ENCODE assay signal across 1 cellular context in the genomic region with DNA sequence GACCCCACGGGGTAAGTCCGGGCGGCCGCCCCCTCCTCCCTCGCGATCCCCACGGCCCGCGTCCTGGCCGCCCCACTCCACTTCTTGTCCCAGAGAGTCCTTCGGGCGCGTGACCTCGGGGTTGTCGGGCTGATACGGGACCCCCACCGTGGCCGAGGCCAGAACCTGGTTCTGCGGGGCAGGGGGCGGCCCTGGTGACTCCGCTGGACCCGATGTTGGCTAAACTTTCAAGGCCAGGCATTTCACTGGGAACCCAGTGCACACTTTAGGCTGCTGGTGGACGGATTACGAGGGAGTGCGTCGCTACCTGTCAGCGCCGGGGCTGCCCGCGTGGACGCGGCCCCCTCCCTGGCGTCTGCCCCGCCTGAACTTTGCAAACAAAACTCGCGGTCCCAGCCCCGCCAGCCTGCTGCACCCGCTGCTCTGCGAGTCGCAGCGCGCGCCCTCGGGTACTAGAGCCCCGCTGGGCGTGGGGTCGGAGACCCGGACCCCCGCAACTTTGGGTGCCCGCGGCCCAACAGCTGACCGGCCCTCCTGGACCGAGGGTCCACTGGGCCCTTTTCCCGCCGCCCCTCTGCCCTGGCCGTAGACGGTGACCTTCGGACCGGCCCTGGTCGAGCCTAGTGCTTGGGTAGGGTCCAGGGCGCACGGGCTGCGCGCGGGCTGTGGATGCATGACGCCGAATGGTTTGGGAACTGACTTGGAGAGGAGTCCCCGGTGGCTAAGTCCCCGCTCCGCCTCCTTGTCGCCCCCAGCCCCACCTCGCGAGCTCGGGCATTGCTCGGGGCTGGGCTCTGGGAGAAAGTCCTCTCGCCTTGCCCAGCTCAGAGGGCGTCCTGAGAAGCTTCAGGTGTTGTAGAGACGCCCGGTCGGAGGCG.
TF ChIP-seq lines count a peak whose summit lies in the region.

No MANE protein-coding gene starts in this region.

TF ChIP-seq in HepG2, 621 proteins besides CTCF, POLR2A, EP300 and RAD21 (continued from another document and continues in another):
- TF ChIP-seq ZNF530 (CRISPR knock-in tag; IDR thresholded peaks at IDR 0.05; ENCODE audit: low read depth) (0 out of 2 replicates have a peak, but pooled peaks have one; percentile 13), CENPBD1 (CRISPR knock-in tag; IDR thresholded peaks at IDR 0.05; ENCODE audit: borderline replicate concordance, low read depth) (no peak; the same call in 1 of the 2 replicates), STAT5B (CRISPR knock-in tag; IDR thresholded peaks at IDR 0.05) (no peak), CCAR2 (optimal IDR thresholded peaks at IDR 0.05; ENCODE audit: low read depth, low read length) (no peak), ELK4 (CRISPR knock-in tag; IDR thresholded peaks at IDR 0.05; ENCODE audit: borderline replicate concordance) (no peak), ZNF766 (CRISPR knock-in tag; IDR thresholded peaks at IDR 0.05; ENCODE audit: borderline replicate concordance) (0 out of 2 replicates have a peak, but pooled peaks have one; percentile 57), FOXC1 (CRISPR knock-in tag; IDR thresholded peaks at IDR 0.05; ENCODE audit: borderline replicate concordance) (peak; percentile 70; the same call in 1 of the 2 replicates), MED1 (CRISPR knock-in tag; IDR thresholded peaks at IDR 0.05) (peak; percentile 54), NBN (conservative IDR thresholded peaks at IDR 0.05) (no peak), ZNF34 (CRISPR knock-in tag; IDR thresholded peaks at IDR 0.05; ENCODE audit: borderline replicate concordance) (no peak), ZBTB7B (CRISPR knock-in tag; IDR thresholded peaks at IDR 0.05) (peak; percentile 96), HMGA1 (CRISPR knock-in tag; conservative IDR thresholded peaks at IDR 0.05) (no peak), KDM4B (CRISPR knock-in tag; IDR thresholded peaks at IDR 0.05) (peak; percentile 66; the same call in 1 of the 2 replicates), POLR2AphosphoS5 (IDR thresholded peaks at IDR 0.05; ENCODE audit: low read depth, low read length) (peak; percentile 64), MLXIP (CRISPR knock-in tag; IDR thresholded peaks at IDR 0.05; ENCODE audit: borderline replicate concordance) (peak; percentile 41; the same call in 1 of the 2 replicates), ARNT (IDR thresholded peaks at IDR 0.05) (no peak), CHD2 (IDR thresholded peaks at IDR 0.05; ENCODE audit: low read depth, low read length) (no peak), KDM3A (CRISPR knock-in tag; IDR thresholded peaks at IDR 0.05; ENCODE audit: low read depth) (0 out of 2 replicates have a peak, but pooled peaks have one; percentile 77), IKZF1 (IDR thresholded peaks at IDR 0.05) (no peak), TEAD2 (CRISPR knock-in tag; IDR thresholded peaks at IDR 0.05) (no peak), ZNF24 (IDR thresholded peaks at IDR 0.05) (no peak), MATR3 (CRISPR knock-in tag; IDR thresholded peaks at IDR 0.05) (no peak), ZNF761 (CRISPR knock-in tag; conservative IDR thresholded peaks at IDR 0.05) (0 out of 2 replicates have a peak, but pooled peaks have one; percentile 18), FOXM1 (CRISPR knock-in tag; IDR thresholded peaks at IDR 0.05) (no peak), THAP8 (CRISPR knock-in tag; IDR thresholded peaks at IDR 0.05; ENCODE audit: borderline replicate concordance) (0 out of 2 replicates have a peak, but pooled peaks have one; percentile 60), ZNF501 (CRISPR knock-in tag; IDR thresholded peaks at IDR 0.05) (peak; percentile 73), ZNF616 (CRISPR knock-in tag; IDR thresholded peaks at IDR 0.05; ENCODE audit: low read depth) (peak; percentile 74; the same call in 1 of the 2 replicates), ZSCAN12 (CRISPR knock-in tag; IDR thresholded peaks at IDR 0.05) (no peak), TBL1XR1 (IDR thresholded peaks at IDR 0.05; ENCODE audit: borderline replicate concordance, low read length, partially characterized antibody) (no peak), ZNF547 (CRISPR knock-in tag; IDR thresholded peaks at IDR 0.05) (0 out of 2 replicates have a peak, but pooled peaks have one; percentile 6), ZNF484 (CRISPR knock-in tag; IDR thresholded peaks at IDR 0.05; ENCODE audit: borderline replicate concordance, low read depth) (no peak), TARDBP (CRISPR knock-in tag; IDR thresholded peaks at IDR 0.05) (peak; percentile 90), ZNF331 (CRISPR knock-in tag; IDR thresholded peaks at IDR 0.05) (0 out of 2 replicates have a peak, but pooled peaks have one; percentile 40)
- TF ChIP-seq, protein P1, sequence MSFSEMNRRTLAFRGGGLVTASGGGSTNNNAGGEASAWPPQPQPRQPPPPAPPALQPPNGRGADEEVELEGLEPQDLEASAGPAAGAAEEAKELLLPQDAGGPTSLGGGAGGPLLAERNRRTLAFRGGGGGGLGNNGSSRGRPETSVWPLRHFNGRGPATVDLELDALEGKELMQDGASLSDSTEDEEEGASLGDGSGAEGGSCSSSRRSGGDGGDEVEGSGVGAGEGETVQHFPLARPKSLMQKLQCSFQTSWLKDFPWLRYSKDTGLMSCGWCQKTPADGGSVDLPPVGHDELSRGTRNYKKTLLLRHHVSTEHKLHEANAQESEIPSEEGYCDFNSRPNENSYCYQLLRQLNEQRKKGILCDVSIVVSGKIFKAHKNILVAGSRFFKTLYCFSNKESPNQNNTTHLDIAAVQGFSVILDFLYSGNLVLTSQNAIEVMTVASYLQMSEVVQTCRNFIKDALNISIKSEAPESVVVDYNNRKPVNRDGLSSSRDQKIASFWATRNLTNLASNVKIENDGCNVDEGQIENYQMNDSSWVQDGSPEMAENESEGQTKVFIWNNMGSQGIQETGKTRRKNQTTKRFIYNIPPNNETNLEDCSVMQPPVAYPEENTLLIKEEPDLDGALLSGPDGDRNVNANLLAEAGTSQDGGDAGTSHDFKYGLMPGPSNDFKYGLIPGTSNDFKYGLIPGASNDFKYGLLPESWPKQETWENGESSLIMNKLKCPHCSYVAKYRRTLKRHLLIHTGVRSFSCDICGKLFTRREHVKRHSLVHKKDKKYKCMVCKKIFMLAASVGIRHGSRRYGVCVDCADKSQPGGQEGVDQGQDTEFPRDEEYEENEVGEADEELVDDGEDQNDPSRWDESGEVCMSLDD (CRISPR knock-in tag; IDR thresholded peaks at IDR 0.05; ENCODE audit: borderline replicate concordance): peak; percentile 88; the same call in 1 of the 2 replicates
- TF ChIP-seq, protein P2, sequence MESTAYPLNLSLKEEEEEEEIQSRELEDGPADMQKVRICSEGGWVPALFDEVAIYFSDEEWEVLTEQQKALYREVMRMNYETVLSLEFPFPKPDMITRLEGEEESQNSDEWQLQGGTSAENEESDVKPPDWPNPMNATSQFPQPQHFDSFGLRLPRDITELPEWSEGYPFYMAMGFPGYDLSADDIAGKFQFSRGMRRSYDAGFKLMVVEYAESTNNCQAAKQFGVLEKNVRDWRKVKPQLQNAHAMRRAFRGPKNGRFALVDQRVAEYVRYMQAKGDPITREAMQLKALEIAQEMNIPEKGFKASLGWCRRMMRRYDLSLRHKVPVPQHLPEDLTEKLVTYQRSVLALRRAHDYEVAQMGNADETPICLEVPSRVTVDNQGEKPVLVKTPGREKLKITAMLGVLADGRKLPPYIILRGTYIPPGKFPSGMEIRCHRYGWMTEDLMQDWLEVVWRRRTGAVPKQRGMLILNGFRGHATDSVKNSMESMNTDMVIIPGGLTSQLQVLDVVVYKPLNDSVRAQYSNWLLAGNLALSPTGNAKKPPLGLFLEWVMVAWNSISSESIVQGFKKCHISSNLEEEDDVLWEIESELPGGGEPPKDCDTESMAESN (CRISPR knock-in tag; conservative IDR thresholded peaks at IDR 0.05): no peak
- TF ChIP-seq, protein P3, sequence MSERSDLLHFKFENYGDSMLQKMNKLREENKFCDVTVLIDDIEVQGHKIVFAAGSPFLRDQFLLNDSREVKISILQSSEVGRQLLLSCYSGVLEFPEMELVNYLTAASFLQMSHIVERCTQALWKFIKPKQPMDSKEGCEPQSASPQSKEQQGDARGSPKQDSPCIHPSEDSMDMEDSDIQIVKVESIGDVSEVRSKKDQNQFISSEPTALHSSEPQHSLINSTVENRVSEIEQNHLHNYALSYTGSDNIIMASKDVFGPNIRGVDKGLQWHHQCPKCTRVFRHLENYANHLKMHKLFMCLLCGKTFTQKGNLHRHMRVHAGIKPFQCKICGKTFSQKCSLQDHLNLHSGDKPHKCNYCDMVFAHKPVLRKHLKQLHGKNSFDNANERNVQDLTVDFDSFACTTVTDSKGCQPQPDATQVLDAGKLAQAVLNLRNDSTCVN (CRISPR knock-in tag; IDR thresholded peaks at IDR 0.05; ENCODE audit: borderline replicate concordance): 0 out of 2 replicates have a peak, but pooled peaks have one; percentile 31
- TF ChIP-seq, protein P4, sequence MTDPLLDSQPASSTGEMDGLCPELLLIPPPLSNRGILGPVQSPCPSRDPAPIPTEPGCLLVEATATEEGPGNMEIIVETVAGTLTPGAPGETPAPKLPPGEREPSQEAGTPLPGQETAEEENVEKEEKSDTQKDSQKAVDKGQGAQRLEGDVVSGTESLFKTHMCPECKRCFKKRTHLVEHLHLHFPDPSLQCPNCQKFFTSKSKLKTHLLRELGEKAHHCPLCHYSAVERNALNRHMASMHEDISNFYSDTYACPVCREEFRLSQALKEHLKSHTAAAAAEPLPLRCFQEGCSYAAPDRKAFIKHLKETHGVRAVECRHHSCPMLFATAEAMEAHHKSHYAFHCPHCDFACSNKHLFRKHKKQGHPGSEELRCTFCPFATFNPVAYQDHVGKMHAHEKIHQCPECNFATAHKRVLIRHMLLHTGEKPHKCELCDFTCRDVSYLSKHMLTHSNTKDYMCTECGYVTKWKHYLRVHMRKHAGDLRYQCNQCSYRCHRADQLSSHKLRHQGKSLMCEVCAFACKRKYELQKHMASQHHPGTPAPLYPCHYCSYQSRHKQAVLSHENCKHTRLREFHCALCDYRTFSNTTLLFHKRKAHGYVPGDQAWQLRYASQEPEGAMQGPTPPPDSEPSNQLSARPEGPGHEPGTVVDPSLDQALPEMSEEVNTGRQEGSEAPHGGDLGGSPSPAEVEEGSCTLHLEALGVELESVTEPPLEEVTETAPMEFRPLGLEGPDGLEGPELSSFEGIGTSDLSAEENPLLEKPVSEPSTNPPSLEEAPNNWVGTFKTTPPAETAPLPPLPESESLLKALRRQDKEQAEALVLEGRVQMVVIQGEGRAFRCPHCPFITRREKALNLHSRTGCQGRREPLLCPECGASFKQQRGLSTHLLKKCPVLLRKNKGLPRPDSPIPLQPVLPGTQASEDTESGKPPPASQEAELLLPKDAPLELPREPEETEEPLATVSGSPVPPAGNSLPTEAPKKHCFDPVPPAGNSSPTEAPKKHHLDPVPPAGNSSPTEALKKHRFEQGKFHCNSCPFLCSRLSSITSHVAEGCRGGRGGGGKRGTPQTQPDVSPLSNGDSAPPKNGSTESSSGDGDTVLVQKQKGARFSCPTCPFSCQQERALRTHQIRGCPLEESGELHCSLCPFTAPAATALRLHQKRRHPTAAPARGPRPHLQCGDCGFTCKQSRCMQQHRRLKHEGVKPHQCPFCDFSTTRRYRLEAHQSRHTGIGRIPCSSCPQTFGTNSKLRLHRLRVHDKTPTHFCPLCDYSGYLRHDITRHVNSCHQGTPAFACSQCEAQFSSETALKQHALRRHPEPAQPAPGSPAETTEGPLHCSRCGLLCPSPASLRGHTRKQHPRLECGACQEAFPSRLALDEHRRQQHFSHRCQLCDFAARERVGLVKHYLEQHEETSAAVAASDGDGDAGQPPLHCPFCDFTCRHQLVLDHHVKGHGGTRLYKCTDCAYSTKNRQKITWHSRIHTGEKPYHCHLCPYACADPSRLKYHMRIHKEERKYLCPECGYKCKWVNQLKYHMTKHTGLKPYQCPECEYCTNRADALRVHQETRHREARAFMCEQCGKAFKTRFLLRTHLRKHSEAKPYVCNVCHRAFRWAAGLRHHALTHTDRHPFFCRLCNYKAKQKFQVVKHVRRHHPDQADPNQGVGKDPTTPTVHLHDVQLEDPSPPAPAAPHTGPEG (CRISPR knock-in tag; IDR thresholded peaks at IDR 0.05): peak; percentile 65; the same call in 1 of the 2 replicates
